ENCODE assay signal across 1 cellular context in the genomic region with DNA sequence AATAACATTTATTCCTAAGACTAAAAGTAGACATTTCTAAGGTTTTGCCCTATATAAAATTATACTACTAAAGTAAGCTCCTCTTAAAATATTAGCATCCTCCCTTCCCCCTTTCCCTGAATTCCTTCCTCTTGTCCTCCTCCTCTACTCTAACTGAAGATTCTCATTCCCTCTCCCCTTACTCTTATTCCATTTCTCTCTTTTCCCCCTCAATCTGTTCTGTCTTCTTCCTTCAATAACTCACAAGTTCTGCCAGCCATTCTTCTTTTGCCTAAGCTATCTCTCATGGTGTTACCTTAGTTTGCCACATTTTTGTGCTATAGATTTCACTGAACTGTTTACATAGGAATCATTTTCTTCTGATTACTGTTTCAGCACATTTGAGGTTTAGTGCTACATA.
TF ChIP-seq lines count a peak whose summit lies in the region.

No MANE protein-coding gene starts in this region.

TF ChIP-seq in K562, 482 proteins besides CTCF, POLR2A, EP300 and RAD21 (continued from another document):
- TF ChIP-seq, protein P1, sequence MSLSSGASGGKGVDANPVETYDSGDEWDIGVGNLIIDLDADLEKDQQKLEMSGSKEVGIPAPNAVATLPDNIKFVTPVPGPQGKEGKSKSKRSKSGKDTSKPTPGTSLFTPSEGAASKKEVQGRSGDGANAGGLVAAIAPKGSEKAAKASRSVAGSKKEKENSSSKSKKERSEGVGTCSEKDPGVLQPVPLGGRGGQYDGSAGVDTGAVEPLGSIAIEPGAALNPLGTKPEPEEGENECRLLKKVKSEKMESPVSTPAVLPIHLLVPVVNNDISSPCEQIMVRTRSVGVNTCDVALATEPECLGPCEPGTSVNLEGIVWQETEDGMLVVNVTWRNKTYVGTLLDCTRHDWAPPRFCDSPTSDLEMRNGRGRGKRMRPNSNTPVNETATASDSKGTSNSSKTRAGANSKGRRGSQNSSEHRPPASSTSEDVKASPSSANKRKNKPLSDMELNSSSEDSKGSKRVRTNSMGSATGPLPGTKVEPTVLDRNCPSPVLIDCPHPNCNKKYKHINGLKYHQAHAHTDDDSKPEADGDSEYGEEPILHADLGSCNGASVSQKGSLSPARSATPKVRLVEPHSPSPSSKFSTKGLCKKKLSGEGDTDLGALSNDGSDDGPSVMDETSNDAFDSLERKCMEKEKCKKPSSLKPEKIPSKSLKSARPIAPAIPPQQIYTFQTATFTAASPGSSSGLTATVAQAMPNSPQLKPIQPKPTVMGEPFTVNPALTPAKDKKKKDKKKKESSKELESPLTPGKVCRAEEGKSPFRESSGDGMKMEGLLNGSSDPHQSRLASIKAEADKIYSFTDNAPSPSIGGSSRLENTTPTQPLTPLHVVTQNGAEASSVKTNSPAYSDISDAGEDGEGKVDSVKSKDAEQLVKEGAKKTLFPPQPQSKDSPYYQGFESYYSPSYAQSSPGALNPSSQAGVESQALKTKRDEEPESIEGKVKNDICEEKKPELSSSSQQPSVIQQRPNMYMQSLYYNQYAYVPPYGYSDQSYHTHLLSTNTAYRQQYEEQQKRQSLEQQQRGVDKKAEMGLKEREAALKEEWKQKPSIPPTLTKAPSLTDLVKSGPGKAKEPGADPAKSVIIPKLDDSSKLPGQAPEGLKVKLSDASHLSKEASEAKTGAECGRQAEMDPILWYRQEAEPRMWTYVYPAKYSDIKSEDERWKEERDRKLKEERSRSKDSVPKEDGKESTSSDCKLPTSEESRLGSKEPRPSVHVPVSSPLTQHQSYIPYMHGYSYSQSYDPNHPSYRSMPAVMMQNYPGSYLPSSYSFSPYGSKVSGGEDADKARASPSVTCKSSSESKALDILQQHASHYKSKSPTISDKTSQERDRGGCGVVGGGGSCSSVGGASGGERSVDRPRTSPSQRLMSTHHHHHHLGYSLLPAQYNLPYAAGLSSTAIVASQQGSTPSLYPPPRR (CRISPR knock-in tag; IDR thresholded peaks at IDR 0.05; ENCODE audit: borderline replicate concordance), result no peak
- TF ChIP-seq CBX5 (IDR thresholded peaks at IDR 0.05; ENCODE audit: borderline replicate concordance, low read depth), result no peak
